Comparison of ENCODE assay signal across 8 cellular contexts in the genomic region with DNA sequence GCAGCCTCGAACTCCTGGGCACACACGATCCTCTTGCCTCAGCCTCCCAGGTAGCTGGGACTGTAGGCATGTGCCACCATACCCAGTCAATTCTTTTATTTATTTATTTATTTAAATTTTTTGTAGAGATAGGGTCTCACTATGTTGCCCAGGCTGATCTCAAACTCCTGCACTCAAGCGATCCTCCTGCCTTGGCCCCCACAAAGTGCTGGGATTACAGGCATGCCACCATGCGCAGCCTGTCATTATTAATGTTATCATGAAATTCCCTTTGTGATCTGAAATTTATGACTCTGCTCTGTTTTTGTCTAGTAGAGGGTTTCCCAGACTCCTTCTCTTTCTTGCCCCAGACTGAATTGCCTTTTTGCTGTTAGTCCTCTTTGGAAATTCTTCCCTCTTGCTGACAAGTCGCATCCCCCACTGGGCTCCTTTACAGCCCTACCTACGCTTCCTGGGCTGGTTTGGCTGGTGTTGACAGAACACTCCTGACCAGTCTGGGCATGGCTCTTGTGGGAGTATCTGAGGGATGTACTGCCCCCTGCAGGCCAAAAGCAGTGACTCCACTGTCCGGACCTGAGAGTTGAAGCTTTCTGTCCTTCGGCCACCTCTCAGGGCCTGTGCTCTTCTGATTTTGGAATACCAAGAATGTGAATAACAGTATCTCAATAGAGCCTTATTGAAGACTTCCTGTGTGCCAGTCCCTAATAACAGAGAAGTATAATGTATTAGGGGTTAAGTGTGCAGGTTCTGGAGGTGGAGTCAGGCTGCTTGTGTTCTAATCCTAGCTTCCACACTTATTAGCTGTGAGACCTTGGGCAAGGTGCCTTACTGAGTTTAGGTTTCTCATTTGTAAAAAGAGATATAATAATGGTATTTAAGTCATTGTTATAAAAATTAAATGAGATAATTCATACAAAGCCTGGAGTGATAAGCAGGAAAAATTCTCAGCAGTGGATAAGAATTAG. TPM values are rescaled to one million over a fixed set of nuclear protein-coding genes. Genes with fewer than 3 reads are reported as not detected.
DNase-seq lines count a peak whose midpoint lies in the region; ATAC-seq, FAIRE-seq and TF ChIP-seq lines count a peak whose summit lies in the region.

No MANE protein-coding gene starts in this region.

- H3K36me3 ChIP-seq in prostate gland (no peaks in the 10 kb centered on the region), uterus (no peaks in the 10 kb centered on the region)

- H3K27ac Mint-ChIP-seq in activated T-helper 2 cell treated with anti-CD3 and anti-CD28 coated beads, Interferon-gamma antibody, Interleukin-2, Interleukin-4, amounts not matched to agents 10 μg/mL and 5 μg/mL and 100 μg/mL, durations not matched to agents 14 hours and 24 hours and 36 hours, result no peak overlapping the region

- WGBS in prostate gland, result 78% methylated on average over 8 of the region's 8 CpGs

- no peaks in the 10 kb centered on the region for H3K27me3 ChIP-seq in prostate gland (replicated peaks; ENCODE audit: insufficient read depth)
- no peaks in the 10 kb centered on the region for H3K27me3 ChIP-seq in uterus

- H3K4me3 Mint-ChIP-seq in activated T-helper 2 cell treated with anti-CD3 and anti-CD28 coated beads, Interferon-gamma antibody, Interleukin-2, Interleukin-4, amounts not matched to agents 10 μg/mL and 5 μg/mL and 100 μg/mL, durations not matched to agents 14 hours and 24 hours and 36 hours (ENCODE audit: low read depth), result no peak overlapping the region

- H3K27ac ChIP-seq in prostate gland (no peak overlapping the region), uterus (no peak overlapping the region)

- H3K9me3 Mint-ChIP-seq in activated T-helper 2 cell treated with anti-CD3 and anti-CD28 coated beads, Interferon-gamma antibody, Interleukin-2, Interleukin-4, amounts not matched to agents 10 μg/mL and 5 μg/mL and 100 μg/mL, durations not matched to agents 14 hours and 24 hours and 36 hours, result no peaks in the 10 kb centered on the region

- peak; percentile 29 to 81 (median 71) for TF ChIP-seq CTCF in prostate gland (IDR thresholded peaks at IDR 0.05)
- peak; percentile 15 to 45 (median 26) for TF ChIP-seq CTCF in uterus (IDR thresholded peaks at IDR 0.05)

- H3K4me3 ChIP-seq in prostate gland, result no peak overlapping the region
- no peak overlapping the region for H3K4me3 ChIP-seq in uterus

- FAIRE-seq in GM12892 (lab: Jason Lieb, UNC), result peak; percentile 90

- intact Hi-C loops in activated T-helper 2 cell treated with anti-CD3 and anti-CD28 coated beads, Interferon-gamma antibody, Interleukin-2, Interleukin-4, amounts not matched to agents 10 μg/mL and 5 μg/mL and 100 μg/mL, durations not matched to agents 14 hours and 24 hours and 36 hours (cut with micrococcal nuclease), result loop anchor here (5.0 kb wide), 1 partner anchor 219 kb away; no protein-coding TSS in a partner anchor
- intact Hi-C loops in prostate gland (cut with DNase I) (no loop called here), uterus (cut with DNase I; ENCODE audit: low total_unique reads) (no loop called here)

- H3K27me3 Mint-ChIP-seq in activated T-helper 2 cell treated with anti-CD3 and anti-CD28 coated beads, Interferon-gamma antibody, Interleukin-2, Interleukin-4, amounts not matched to agents 10 μg/mL and 5 μg/mL and 100 μg/mL, durations not matched to agents 14 hours and 24 hours and 36 hours (ENCODE audit: low read depth), result no peaks in the 10 kb centered on the region

- H3K9me3 ChIP-seq in prostate gland, result no peaks in the 10 kb centered on the region
- no peaks in the 10 kb centered on the region for H3K9me3 ChIP-seq in uterus

- DNase-seq in A172 (ENCODE audit: low spot score) (peak; percentile 52), GM12892 (ENCODE audit: insufficient read length) (peak; percentile 28), RKO (ENCODE audit: low spot score) (peak; percentile 48), globus pallidus (ENCODE audit: low spot score) (peak; percentile 49), prostate gland (ENCODE audit: low spot score) (peak; percentile 80), uterus (peak; percentile 22 to 40)
- DNase-seq in activated T-helper 2 cell treated with anti-CD3 and anti-CD28 coated beads, Interferon-gamma antibody, Interleukin-2, Interleukin-4, amounts not matched to agents 10 μg/mL and 5 μg/mL and 100 μg/mL, durations not matched to agents 14 hours and 24 hours and 36 hours (ENCODE audit: low spot score), result peak; percentile 43

- peaks cover 6% of the 10 kb centered on the region for H3K36me3 Mint-ChIP-seq in activated T-helper 2 cell treated with anti-CD3 and anti-CD28 coated beads, Interferon-gamma antibody, Interleukin-2, Interleukin-4, amounts not matched to agents 10 μg/mL and 5 μg/mL and 100 μg/mL, durations not matched to agents 14 hours and 24 hours and 36 hours (ENCODE audit: low read depth)

- H3K4me1 Mint-ChIP-seq in activated T-helper 2 cell treated with anti-CD3 and anti-CD28 coated beads, Interferon-gamma antibody, Interleukin-2, Interleukin-4, amounts not matched to agents 10 μg/mL and 5 μg/mL and 100 μg/mL, durations not matched to agents 14 hours and 24 hours and 36 hours (ENCODE audit: low read depth), result peaks cover 7% of the 10 kb centered on the region

- peaks cover 6% of the 10 kb centered on the region for H3K4me1 ChIP-seq in prostate gland (replicated peaks)
- no peaks in the 10 kb centered on the region for H3K4me1 ChIP-seq in uterus

- ATAC-seq in HG03571 (IDR thresholded peaks at IDR 0.05; ENCODE audit: unreplicated experiment), result peak; percentile 64

- TF ChIP-seq POLR2A in GM12892 (IDR thresholded peaks at IDR 0.05; ENCODE audit: low read depth, low read length), result no peak
- TF ChIP-seq POLR2A in prostate gland (IDR thresholded peaks at IDR 0.05), result no peak
- no peak for TF ChIP-seq POLR2A in uterus (IDR thresholded peaks at IDR 0.05)

RNA-seq across cellular contexts. Expression of a gene that starts 28.2 kb away (rescaled TPM):
- 2.6 and 3.7 TPM in 2 replicates for total RNA-seq in A172 (2014; rRNA removed; shearing (Covaris generic))
- polyA plus RNA-seq in GM12892 (2012; ENCODE audit: missing spikeins), result 6.1 TPM
- 12.8 and 13.2 TPM in 2 replicates for total RNA-seq in activated T-helper 2 cell treated with anti-CD3 and anti-CD28 coated beads, Interferon-gamma antibody, Interleukin-2, Interleukin-4, amounts not matched to agents 10 μg/mL and 5 μg/mL and 100 μg/mL, durations not matched to agents 14 hours and 24 hours and 36 hours
- total RNA-seq in prostate gland (1 to 10 TPM; 2.5 to 5.0 TPM), uterus (1 to 10 TPM; 1.5 to 7.3 (median 3.2) TPM)

RNA-seq across cellular contexts. Expression of a gene that starts 28.6 kb away (rescaled TPM):
- 233 and 290 TPM in 2 replicates for total RNA-seq in A172 (2014; rRNA removed; shearing (Covaris generic))
- 111 TPM for polyA plus RNA-seq in GM12892 (2012; ENCODE audit: missing spikeins)
- total RNA-seq in activated T-helper 2 cell treated with anti-CD3 and anti-CD28 coated beads, Interferon-gamma antibody, Interleukin-2, Interleukin-4, amounts not matched to agents 10 μg/mL and 5 μg/mL and 100 μg/mL, durations not matched to agents 14 hours and 24 hours and 36 hours, result 128 and 133 TPM in 2 replicates
- total RNA-seq in prostate gland (100 to 1,000 TPM; 394 to 817 TPM), uterus (100 to 1,000 TPM in 3 of 4 donors, 10 to 100 TPM in 1; 82.2 to 327 (median 301) TPM)

Comparison
In these comparisons a context has a peak if more than half of its experiments do, and no peak if none do; other contexts are left out.
1. DNase-seq: peak in every context shown above with its lines; median percentile 80 in prostate gland; 52 in A172; 49 in globus pallidus; 48 in RKO; 43 in activated T-helper 2 cell treated with anti-CD3 and anti-CD28 coated beads, Interferon-gamma antibody, Interleukin-2, Interleukin-4, amounts not matched to agents 10 μg/mL and 5 μg/mL and 100 μg/mL, durations not matched to agents 14 hours and 24 hours and 36 hours; 31 in uterus; 28 in GM12892.